8 cellular contexts compared by ENCODE assay signal in the genomic region with DNA sequence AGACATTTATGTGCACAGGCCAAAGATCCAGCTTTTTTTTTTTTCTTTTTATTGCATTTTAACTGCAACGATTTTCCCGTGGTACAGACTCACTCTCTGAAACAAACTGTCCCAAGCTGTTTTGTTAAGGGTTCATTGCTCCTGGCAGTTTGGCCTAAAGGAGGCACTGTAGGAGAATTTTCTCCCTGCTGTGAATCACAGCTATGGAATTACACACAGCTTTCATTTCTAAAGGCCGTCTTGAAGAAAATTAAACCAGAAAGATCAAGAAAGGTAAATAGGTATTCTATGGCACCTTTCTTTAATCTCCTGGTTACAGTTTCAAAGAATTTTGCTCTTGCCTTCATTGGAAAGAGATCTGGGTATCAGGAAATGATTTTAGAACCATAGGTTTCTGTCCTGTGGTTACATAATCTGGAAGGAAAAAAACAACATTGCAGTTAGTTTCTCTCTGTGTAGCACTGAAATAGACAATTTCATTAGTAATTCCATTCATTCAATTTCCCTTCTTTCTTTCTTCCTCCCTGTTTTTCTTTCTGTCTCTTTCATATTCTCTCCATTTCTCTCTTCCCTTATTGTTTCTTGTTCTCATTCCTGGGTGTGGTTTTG. TPM values are rescaled to one million over a fixed set of nuclear protein-coding genes. Genes with fewer than 3 reads are reported as not detected.
DNase-seq lines count a peak whose midpoint lies in the region; ATAC-seq and TF ChIP-seq lines count a peak whose summit lies in the region.

No MANE protein-coding gene starts in this region.

- H3K27ac ChIP-seq in ascending aorta, result peak overlapping the region; percentile 50 to 60

- H3K27ac Mint-ChIP-seq in stimulated activated naive CD8-positive, alpha-beta T cell treated with anti-CD3 and anti-CD28 coated beads, Interleukin-15, amount 100 ng/mL, for 72 hours, result no peak overlapping the region

- H3K4me3 Mint-ChIP-seq in stimulated activated naive CD8-positive, alpha-beta T cell treated with anti-CD3 and anti-CD28 coated beads, Interleukin-15, amount 100 ng/mL, for 72 hours, result no peak overlapping the region

- intact Hi-C loops in ascending aorta (cut with DNase I), result loop anchor here (1.0 to 2.0 kb wide), 3 partner anchors 18 to 139 kb away; a partner anchor contains a TSS
- intact Hi-C loops in sciatic nerve (cut with DNase I), result no loop called here

- ATAC-seq in sciatic nerve, result peak; percentile 87
- no peak for ATAC-seq in stimulated activated naive CD8-positive, alpha-beta T cell treated with anti-CD3 and anti-CD28 coated beads, Interleukin-15, amount 100 ng/mL, for 72 hours
- no peak for ATAC-seq in GM18498 (IDR thresholded peaks at IDR 0.05; ENCODE audit: unreplicated experiment)
- ATAC-seq in HG02623 (IDR thresholded peaks at IDR 0.05; ENCODE audit: unreplicated experiment), result no peak

- H3K9me3 Mint-ChIP-seq in stimulated activated naive CD8-positive, alpha-beta T cell treated with anti-CD3 and anti-CD28 coated beads, Interleukin-15, amount 100 ng/mL, for 72 hours, result no peaks in the 10 kb centered on the region

- peak; percentile 41 to 76 (median 72) for TF ChIP-seq CTCF in ascending aorta (IDR thresholded peaks at IDR 0.05)

- peaks cover 6 to 39% of the 10 kb centered on the region in 2 donors for H3K4me1 ChIP-seq in ascending aorta

- DNase-seq in Ammon's horn (ENCODE audit: low spot score) (peak; percentile 82), HS-27A (ENCODE audit: low read depth) (peak; percentile 1), ascending aorta (ENCODE audit: low spot score in 2 of 2) (peak in 1 of 2 donors; percentile 81), hepatic stellate cell (ENCODE audit: low spot score) (peak; percentile 63), sciatic nerve (ENCODE audit: low spot score) (no peak)
- DNase-seq in stimulated activated naive CD8-positive, alpha-beta T cell treated with anti-CD3 and anti-CD28 coated beads, Interleukin-15, amount 100 ng/mL, for 72 hours, result no peak

- no peaks in the 10 kb centered on the region for H3K9me3 ChIP-seq in ascending aorta

- H3K27me3 ChIP-seq in ascending aorta, result no peaks in the 10 kb centered on the region

- peaks cover 7% of the 10 kb centered on the region for H3K27me3 Mint-ChIP-seq in stimulated activated naive CD8-positive, alpha-beta T cell treated with anti-CD3 and anti-CD28 coated beads, Interleukin-15, amount 100 ng/mL, for 72 hours

- H3K36me3 ChIP-seq in ascending aorta, result no peaks in the 10 kb centered on the region

- no peaks in the 10 kb centered on the region for H3K4me1 Mint-ChIP-seq in stimulated activated naive CD8-positive, alpha-beta T cell treated with anti-CD3 and anti-CD28 coated beads, Interleukin-15, amount 100 ng/mL, for 72 hours

- peak overlapping the region; percentile 36 to 55 for H3K4me3 ChIP-seq in ascending aorta

RNA-seq across cellular contexts. Expression of a gene that starts 51.2 kb away (rescaled TPM):
- total RNA-seq in ascending aorta (227 TPM), sciatic nerve (61.9 TPM)

RNA-seq across cellular contexts. Expression of a gene that starts 59.4 kb away (rescaled TPM):
- total RNA-seq in ascending aorta (0.11 TPM), sciatic nerve (0.80 TPM)

Comparison
In these comparisons a context has a peak if more than half of its experiments do, and no peak if none do; other contexts are left out.
1. DNase-seq: peak in Ammon's horn (single experiment), HS-27A (single experiment) and hepatic stellate cell (single experiment); none in sciatic nerve (single experiment) and stimulated activated naive CD8-positive, alpha-beta T cell treated with anti-CD3 and anti-CD28 coated beads, Interleukin-15, amount 100 ng/mL, for 72 hours (0 of 2).